8 cellular contexts compared by ENCODE assay signal in genomic region chr11:20127671-20128527, GRCh38. TPM values are rescaled to one million over a fixed set of nuclear protein-coding genes. Genes with fewer than 3 reads are reported as not detected.
DNase-seq lines count a peak whose midpoint lies in the region; ATAC-seq, FAIRE-seq and TF ChIP-seq lines count a peak whose summit lies in the region.

No MANE protein-coding gene starts in this region.

- H3K27ac ChIP-seq in C4-2B (no peak overlapping the region), testis (no peak overlapping the region)

- no peaks in the 10 kb centered on the region for H3K9me3 ChIP-seq in testis

- DNase-seq in RCC 7860 (ENCODE audit: low spot score) (peak; percentile 20), fibroblast of peridontal ligament (ENCODE audit: extremely low read depth) (peak; percentile 74), nucleus accumbens (lab: John Stamatoyannopoulos, UW) (peak in 52 of 56 donors; percentile 10 to 89 (median 64)), testis (peak; percentile 84)
- peak; percentile 81 to 84 for DNase-seq in activated T-cell treated with anti-CD3 and anti-CD28 coated beads, Interleukin-2, amount 50 U/mL, for 48 hours

- peak; percentile 90 for TF ChIP-seq RAD21 in Ishikawa (IDR thresholded peaks at IDR 0.05; ENCODE audit: low read depth)

- no peak for FAIRE-seq in RCC 7860 (lab: Jason Lieb, UNC)

- no peak overlapping the region for H3K4me3 ChIP-seq in testis

- peak; percentile 90 for TF ChIP-seq CTCF in C4-2B (conservative IDR thresholded peaks at IDR 0.05)
- TF ChIP-seq CTCF in testis (IDR thresholded peaks at IDR 0.05) = peak; percentile 74 to 77 (median 76)

- no peaks in the 10 kb centered on the region for H3K36me3 ChIP-seq in testis (ENCODE audit: low read depth, missing control alignments)

- H3K27me3 ChIP-seq in testis = no peaks in the 10 kb centered on the region

- intact Hi-C loops in testis (cut with DNase I; ENCODE audit: low total_unique reads) = loop anchor here (10.0 kb wide), 1 partner anchor 227 kb away; no protein-coding TSS in a partner anchor

- TF ChIP-seq POLR2A in testis (IDR thresholded peaks at IDR 0.05) = no peak

- H3K4me1 ChIP-seq in testis = peaks cover 5% of the 10 kb centered on the region

- ATAC-seq in GM19395 (IDR thresholded peaks at IDR 0.05; ENCODE audit: unreplicated experiment) = peak; percentile 87

- TF ChIP-seq EP300 in Ishikawa (IDR thresholded peaks at IDR 0.05; ENCODE audit: borderline replicate concordance) = no peak

- WGBS in testis, 2 donors = 65 to 76% methylated on average over 16 of the region's 16 CpGs

TF ChIP-seq in Ishikawa, 13 proteins besides CTCF, POLR2A, EP300 and RAD21:
- TF ChIP-seq CREB1 (IDR thresholded peaks at IDR 0.05; ENCODE audit: low read depth) = no peak
- TF ChIP-seq TCF12 (IDR thresholded peaks at IDR 0.05; ENCODE audit: low read depth) = no peak
- no peak for TF ChIP-seq YY1 (IDR thresholded peaks at IDR 0.05; ENCODE audit: low read depth)
- no peak for TF ChIP-seq REST (IDR thresholded peaks at IDR 0.05; ENCODE audit: low read depth)
- no peak for TF ChIP-seq NFIC (IDR thresholded peaks at IDR 0.05)
- no peak for TF ChIP-seq CEBPB (IDR thresholded peaks at IDR 0.05)
- TF ChIP-seq ZBTB7A (IDR thresholded peaks at IDR 0.05; ENCODE audit: low read depth) = no peak
- TF ChIP-seq TEAD4 (IDR thresholded peaks at IDR 0.05) = no peak
- TF ChIP-seq USF1 (IDR thresholded peaks at IDR 0.05) = no peak
- no peak for TF ChIP-seq EGR1 (IDR thresholded peaks at IDR 0.05)
- TF ChIP-seq FOXM1 (IDR thresholded peaks at IDR 0.05; ENCODE audit: borderline replicate concordance, low read depth) = no peak
- no peak for TF ChIP-seq MAX (IDR thresholded peaks at IDR 0.05)
- TF ChIP-seq TAF1 (IDR thresholded peaks at IDR 0.05; ENCODE audit: low read depth) = no peak

RNA-seq across cellular contexts. Expression of gene DBX1, which starts 32.4 kb away (rescaled TPM):
- total RNA-seq in testis = not detected
- polyA plus RNA-seq in testis (ENCODE audit: insufficient read depth, low read depth, low replicate concordance) = not detected

Comparison
In these comparisons a context has a peak if more than half of its experiments do, and no peak if none do; other contexts are left out.
1. DNase-seq: peak in every context shown above with its lines; median percentile 84 in testis; 82 in activated T-cell treated with anti-CD3 and anti-CD28 coated beads, Interleukin-2, amount 50 U/mL, for 48 hours; 74 in fibroblast of peridontal ligament; 64 in nucleus accumbens; 20 in RCC 7860.